Comparison of ENCODE assay signal across 7 cellular contexts in the genomic region with DNA sequence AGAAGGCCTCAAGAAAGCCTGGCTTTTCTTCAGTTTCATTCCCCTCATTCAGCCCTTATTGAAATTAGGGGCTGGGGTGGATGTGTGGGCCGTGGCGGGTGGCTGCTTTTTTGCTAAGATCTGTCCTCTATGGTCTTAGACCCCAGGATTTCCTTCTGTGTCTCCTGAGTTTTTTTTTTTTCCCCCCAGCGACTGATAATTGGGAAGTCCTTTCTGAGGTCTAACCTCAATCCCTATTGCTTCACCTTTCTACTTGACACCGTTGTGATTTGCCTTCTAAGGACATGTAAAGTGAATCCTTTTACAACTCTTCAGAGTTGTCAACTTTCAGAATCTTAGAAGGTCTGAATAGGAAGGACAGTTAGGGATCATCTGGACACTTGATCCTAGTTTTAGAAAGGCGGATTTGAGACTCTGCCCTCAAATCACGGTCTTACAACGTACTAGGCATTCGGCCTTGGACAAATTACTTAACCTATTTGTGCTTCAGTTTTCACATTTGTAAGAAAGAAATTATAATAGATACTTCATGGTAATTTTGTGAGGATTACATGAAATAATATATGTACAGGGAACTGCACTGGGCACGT. TPM values are rescaled to one million over a fixed set of nuclear protein-coding genes. Genes with fewer than 3 reads are reported as not detected.
DNase-seq lines count a peak whose midpoint lies in the region; ATAC-seq and TF ChIP-seq lines count a peak whose summit lies in the region.

No MANE protein-coding gene starts in this region.

- no peak for TF ChIP-seq POLR2A in suprapubic skin (IDR thresholded peaks at IDR 0.05)

- CTCF ChIA-PET in HEK293 (lab: Yijun Ruan, JAX): interaction anchor here (0.5 to 8.8 kb wide), 25 partner anchors 9 to 351 kb away, joined by 3 to 137 read pairs (median 8); a partner anchor contains a TSS

- 67% methylated on average over 9 of the region's 9 CpGs for WGBS in suprapubic skin

- H3K27ac ChIP-seq in HEK293 (ENCODE audit: extremely low read depth, low read depth, low read length): peak overlapping the region; percentile 80
- H3K27ac ChIP-seq in suprapubic skin: peak overlapping the region; percentile 90

- ATAC-seq in GM19351 (IDR thresholded peaks at IDR 0.05; ENCODE audit: unreplicated experiment) (no peak), GM21423 (IDR thresholded peaks at IDR 0.05; ENCODE audit: unreplicated experiment) (no peak)

- H3K9me3 ChIP-seq in HEK293 (ENCODE audit: control insufficient read depth, insufficient read depth, low read depth, low read length) (no peaks in the 10 kb centered on the region), iPS-18c (ENCODE audit: control insufficient read depth, insufficient read depth, low read length) (no peaks in the 10 kb centered on the region), suprapubic skin (no peaks in the 10 kb centered on the region)

- H3K27me3 ChIP-seq in suprapubic skin: no peaks in the 10 kb centered on the region

- TF ChIP-seq EP300 in suprapubic skin (IDR thresholded peaks at IDR 0.05): no peak

- H3K4me1 ChIP-seq in HEK293 (ENCODE audit: control insufficient read depth, insufficient read depth, low read length) (peaks cover 12% of the 10 kb centered on the region), suprapubic skin (peaks cover 35% of the 10 kb centered on the region)

- DNase-seq in suprapubic skin (ENCODE audit: low spot score in 2 of 2) (no peak), dermis blood vessel endothelial cell (no peak)

- TF ChIP-seq CTCF in HEK293 (tag by site-specific recombination; IDR thresholded peaks at IDR 0.05) (no peak), WI38 (IDR thresholded peaks at IDR 0.05; ENCODE audit: low read depth, low read length) (no peak), suprapubic skin (IDR thresholded peaks at IDR 0.05) (no peak)

- H3K36me3 ChIP-seq in HEK293 (ENCODE audit: control insufficient read depth in 2 of 2, insufficient read depth in 1 of 2, low read length in 2 of 2) (no peaks in the 10 kb centered on the region), suprapubic skin (no peaks in the 10 kb centered on the region)

- POLR2A ChIA-PET in HEK293 (lab: Yijun Ruan, JAX): interaction anchor here (0.7 to 4.1 kb wide), 21 partner anchors 8 to 343 kb away, joined by 3 to 32 read pairs (median 4); a partner anchor contains a TSS

- H3K4me3 ChIP-seq in HEK293 (ENCODE audit: low read depth, low read length): peak overlapping the region; percentile 33
- H3K4me3 ChIP-seq in WI38 (ENCODE audit: low read depth, low read length): peak overlapping the region; percentile 36
- H3K4me3 ChIP-seq in iPS-18c (ENCODE audit: insufficient read depth, low read depth, low read length): peak overlapping the region; percentile 48
- H3K4me3 ChIP-seq in suprapubic skin: peak overlapping the region; percentile 64

TF ChIP-seq in HEK293, 187 proteins besides CTCF, POLR2A, EP300 and RAD21:
- TF ChIP-seq ZNF10 (tag by site-specific recombination; IDR thresholded peaks at IDR 0.05) (peak; percentile 93), ZNF214 (tag by site-specific recombination; IDR thresholded peaks at IDR 0.05; ENCODE audit: borderline replicate concordance) (no peak), ZBTB1 (tag by site-specific recombination; IDR thresholded peaks at IDR 0.05) (0 out of 2 replicates have a peak, but pooled peaks have one; percentile 2)
- TF ChIP-seq, protein P1, sequence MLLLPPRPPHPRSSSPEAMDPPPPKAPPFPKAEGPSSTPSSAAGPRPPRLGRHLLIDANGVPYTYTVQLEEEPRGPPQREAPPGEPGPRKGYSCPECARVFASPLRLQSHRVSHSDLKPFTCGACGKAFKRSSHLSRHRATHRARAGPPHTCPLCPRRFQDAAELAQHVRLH (tag by site-specific recombination; IDR thresholded peaks at IDR 0.05): peak; percentile 51; the same call in 1 of the 2 replicates

RNA-seq across cellular contexts. Expression of a gene that starts 4.4 kb away (rescaled TPM):
- total RNA-seq in suprapubic skin (1 to 10 TPM in 1 of 4 donors, under 1 TPM in 3; 0.38 to 1.7 (median 0.73) TPM), dermis blood vessel endothelial cell (under 0.01 and 0.05 TPM in 2 replicates)

RNA-seq across cellular contexts. Expression of a gene that starts 24.7 kb away (rescaled TPM):
- 100 to 1,000 TPM in 3 of 4 donors, 10 to 100 TPM in 1; 99.5 to 134 (median 113) TPM for total RNA-seq in suprapubic skin
- 2.2 and 4.0 TPM in 2 replicates for total RNA-seq in dermis blood vessel endothelial cell

RNA-seq across cellular contexts. Expression of a gene that starts 34.9 kb away (rescaled TPM):
- total RNA-seq in suprapubic skin (10 to 100 TPM; 70.9 to 89.0 (median 77.6) TPM), dermis blood vessel endothelial cell (111 and 159 TPM in 2 replicates)

RNA-seq across cellular contexts. Expression of a gene that starts 59.0 kb away (rescaled TPM):
- total RNA-seq in suprapubic skin: 1 to 10 TPM; 1.4 to 8.6 (median 6.3) TPM
- not detected in 2 replicates for total RNA-seq in dermis blood vessel endothelial cell

RNA-seq across cellular contexts. Expression of a gene that starts 59.2 kb away (rescaled TPM):
- 10 to 100 TPM; 16.3 to 36.4 (median 24.8) TPM for total RNA-seq in suprapubic skin
- 567 and 846 TPM in 2 replicates for total RNA-seq in dermis blood vessel endothelial cell

Comparison
In these comparisons a context has a peak if more than half of its experiments do, and no peak if none do; other contexts are left out.
1. RNA of a gene that starts 24.7 kb away (total RNA-seq): 99.5 to 134 TPM in suprapubic skin; 2.2 to 4.0 TPM in dermis blood vessel endothelial cell; every median in the first group is over 10 times any median in the second.
2. Peak in every context shown above with its lines, with median percentiles within 50 percentile points of each other: H3K4me3 ChIP-seq.